ENCODE assay signal across 26 cellular contexts in genomic region chr5:169367861-169368260, GRCh38.
A peak's percentile ranks its signal among the peaks of the same experiment; 100 is the strongest.
DNase-seq lines count a peak whose midpoint lies in the region; ATAC-seq and TF ChIP-seq lines count a peak whose summit lies in the region.
"Had no signal": no experiment of that assay in that cellular context is flagged by ENCODE, and none has a peak within 500 bp of the region (broad histone marks: within the 10 kb centered on the region; RNA-seq: fewer than 3 reads in every experiment).

No MANE protein-coding gene starts in this region.

- DNase-seq in CD1c-positive myeloid dendritic cell (ENCODE audit: extremely low spot score) (peak; percentile 47), HCEC 1CT (peak; percentile 30), amniotic epithelial cell (ENCODE audit: low read depth) (peak; percentile 52), fibroblast of peridontal ligament (ENCODE audit: extremely low read depth) (peak; percentile 18), HFFc6 (no peak), mesothelial cell of epicardium (ENCODE audit: low spot score in 2 of 2, unreplicated experiment in 2 of 2) (no peak)
- DNase-seq in activated naive CD8-positive, alpha-beta T cell treated with anti-CD3 and anti-CD28 coated beads, Interleukin-2, amount 50 U/mL, for 24 hours: no peak
- DNase-seq: BE2C; CD4-positive, alpha-beta T cell; COR-L47; DMS79 treated with DMSO at 0.1 percent for 48 hours; MM.1S; NCI-H1105; NCI-H146; NCI-H2029 treated with DMSO at 0.1 percent for 48 hours; NCI-H345; NCI-H524; NCI-H774; NK-92 treated with Interleukin-12 subunit alpha and Interleukin-12 subunit beta, amount 100 ng/mL, for 24 hours; SIG-M5; SK-N-SH had no signal

- no peak overlapping the region for H3K4me3 ChIP-seq in gastroesophageal sphincter
- H3K4me3 ChIP-seq: A549, K562 had no signal

- H3K27ac Mint-ChIP-seq in activated naive CD8-positive, alpha-beta T cell treated with anti-CD3 and anti-CD28 coated beads, Interleukin-2, amount 50 U/mL, for 24 hours: no peak overlapping the region
- no peak overlapping the region for H3K27ac Mint-ChIP-seq in HFFc6
- no peak overlapping the region for H3K27ac Mint-ChIP-seq in mesothelial cell of epicardium
- H3K27ac Mint-ChIP-seq: CD4-positive, alpha-beta T cell had no signal

- no peak overlapping the region for H3K4me3 Mint-ChIP-seq in activated naive CD8-positive, alpha-beta T cell treated with anti-CD3 and anti-CD28 coated beads, Interleukin-2, amount 50 U/mL, for 24 hours
- H3K4me3 Mint-ChIP-seq in HFFc6 (no peak overlapping the region), mesothelial cell of epicardium (no peak overlapping the region)
- H3K4me3 Mint-ChIP-seq: CD4-positive, alpha-beta T cell had no signal

- no peaks in the 10 kb centered on the region for H3K36me3 Mint-ChIP-seq in activated naive CD8-positive, alpha-beta T cell treated with anti-CD3 and anti-CD28 coated beads, Interleukin-2, amount 50 U/mL, for 24 hours (ENCODE audit: low read depth)
- no peaks in the 10 kb centered on the region for H3K36me3 Mint-ChIP-seq in HFFc6 (ENCODE audit: low read depth)
- H3K36me3 Mint-ChIP-seq in mesothelial cell of epicardium: no peaks in the 10 kb centered on the region

- H3K27me3 ChIP-seq in gastroesophageal sphincter: no peaks in the 10 kb centered on the region

- H3K36me3 ChIP-seq in gastroesophageal sphincter: no peaks in the 10 kb centered on the region
- H3K36me3 ChIP-seq: BE2C had no signal

- no peaks in the 10 kb centered on the region for H3K4me1 Mint-ChIP-seq in activated naive CD8-positive, alpha-beta T cell treated with anti-CD3 and anti-CD28 coated beads, Interleukin-2, amount 50 U/mL, for 24 hours
- H3K4me1 Mint-ChIP-seq in HFFc6 (ENCODE audit: low read depth) (peaks cover 18% of the 10 kb centered on the region; the same call in 1 of the 2 replicates), mesothelial cell of epicardium (no peaks in the 10 kb centered on the region)

- TF ChIP-seq POLR2A in gastroesophageal sphincter (IDR thresholded peaks at IDR 0.05): no peak

- TF ChIP-seq EP300 in gastroesophageal sphincter (IDR thresholded peaks at IDR 0.05): no peak

- H3K27me3 Mint-ChIP-seq in activated naive CD8-positive, alpha-beta T cell treated with anti-CD3 and anti-CD28 coated beads, Interleukin-2, amount 50 U/mL, for 24 hours: peaks cover 8% of the 10 kb centered on the region
- H3K27me3 Mint-ChIP-seq in HFFc6 (ENCODE audit: insufficient read depth) (peaks cover 8% of the 10 kb centered on the region), mesothelial cell of epicardium (ENCODE audit: low read depth) (peaks cover 37% of the 10 kb centered on the region)

- H3K4me1 ChIP-seq in gastroesophageal sphincter: no peaks in the 10 kb centered on the region
- H3K4me1 ChIP-seq: A549, BE2C had no signal

- no peaks in the 10 kb centered on the region for H3K9me3 Mint-ChIP-seq in activated naive CD8-positive, alpha-beta T cell treated with anti-CD3 and anti-CD28 coated beads, Interleukin-2, amount 50 U/mL, for 24 hours
- H3K9me3 Mint-ChIP-seq in HFFc6 (no peaks in the 10 kb centered on the region), mesothelial cell of epicardium (peaks cover 29% of the 10 kb centered on the region)

- WGBS in gastroesophageal sphincter (ENCODE audit: low coverage in 1 of 2), 2 donors: 84 to 89% methylated on average over 2 of the region's 2 CpGs

- H3K27ac ChIP-seq in gastroesophageal sphincter: no peak overlapping the region
- H3K27ac ChIP-seq: A549, RWPE1 had no signal

- ATAC-seq in activated naive CD8-positive, alpha-beta T cell treated with anti-CD3 and anti-CD28 coated beads, Interleukin-2, amount 50 U/mL, for 24 hours: no peak
- ATAC-seq in gastroesophageal sphincter: no peak
- ATAC-seq: A549, HepG2, K562 had no signal

- TF ChIP-seq CTCF in HFFc6 (IDR thresholded peaks at IDR 0.05): no peak
- no peak for TF ChIP-seq CTCF in gastroesophageal sphincter (IDR thresholded peaks at IDR 0.05)
- TF ChIP-seq CTCF in mesothelial cell of epicardium (IDR thresholded peaks at IDR 0.05; ENCODE audit: unreplicated experiment): no peak

- H3K9me3 ChIP-seq in gastroesophageal sphincter: peaks cover 0 to 10% (median 0%) of the 10 kb centered on the region in 3 donors
- H3K9me3 ChIP-seq: A549, BE2C, SK-N-SH had no signal

Comparison
In these comparisons a context has a peak if more than half of its experiments do, and no peak if none do; other contexts are left out.
1. DNase-seq: peak in CD1c-positive myeloid dendritic cell (single experiment), HCEC 1CT (single experiment), amniotic epithelial cell (single experiment) and fibroblast of peridontal ligament (single experiment); none in activated naive CD8-positive, alpha-beta T cell treated with anti-CD3 and anti-CD28 coated beads, Interleukin-2, amount 50 U/mL, for 24 hours (single experiment), HFFc6 (single experiment) and mesothelial cell of epicardium (0 of 2).